ENCODE assay signal across 9 cellular contexts in genomic region chr4:110595583-110595982, GRCh38. TPM values are rescaled to one million over a fixed set of nuclear protein-coding genes. Genes with fewer than 3 reads are reported as not detected.
"Had no signal": no experiment of that assay in that cellular context is flagged by ENCODE, and none has a peak within 500 bp of the region (broad histone marks: within the 10 kb centered on the region; RNA-seq: fewer than 3 reads in every experiment).

No MANE protein-coding gene starts in this region.

- H3K4me3 ChIP-seq: GM23338 had no signal

- ATAC-seq: GM23338, HepG2 had no signal

- H3K36me3 Mint-ChIP-seq: IgD-negative memory B cell had no signal

- H3K27ac Mint-ChIP-seq: GM23338, H9, IgD-negative memory B cell had no signal

- H3K4me3 Mint-ChIP-seq: GM23338, H9 had no signal

- H3K4me1 Mint-ChIP-seq: GM23338, H9, IgD-negative memory B cell had no signal

- H3K27ac ChIP-seq: HL-60, KMS-11 had no signal

- DNase-seq: H9, HCEC 1CT, Karpas-422, KBM-7 had no signal

RNA-seq across cellular contexts. Expression of gene PITX2, which starts 27.3 kb away (rescaled TPM):
- total RNA-seq: HepG2 had no signal
- polyA plus RNA-seq: HepG2, IgD-negative memory B cell had no signal
